Comparison of ENCODE assay signal across 8 cellular contexts in genomic region chr2:206392118-206392517, GRCh38.
A peak's percentile ranks its signal among the peaks of the same experiment; 100 is the strongest.
DNase-seq lines count a peak whose midpoint lies in the region; ATAC-seq and TF ChIP-seq lines count a peak whose summit lies in the region.

No MANE protein-coding gene starts in this region.

- H3K9me3 ChIP-seq in SU-DHL-6 (ENCODE audit: insufficient read depth, low read length), result no peaks in the 10 kb centered on the region; the same call in 1 of the 2 replicates

- H3K36me3 ChIP-seq in SU-DHL-6 (ENCODE audit: low read length), result no peaks in the 10 kb centered on the region

- no peak overlapping the region for H3K9ac ChIP-seq in SU-DHL-6 (ENCODE audit: low read length)

- H3K9me2 ChIP-seq in SU-DHL-6 (replicated peaks; ENCODE audit: insufficient read depth, low read length), result no peaks in the 10 kb centered on the region

- no peak overlapping the region for H3K4me2 ChIP-seq in SU-DHL-6 (ENCODE audit: low read depth, low read length, poor library complexity, severe bottlenecking)

- peak; percentile 18 for DNase-seq in 8988T
- peak; percentile 64 for DNase-seq in ELR (ENCODE audit: low read depth)
- DNase-seq in HS-5 (ENCODE audit: low read depth), result peak; percentile 45
- peak; percentile 38 for DNase-seq in fibroblast of peridontal ligament (ENCODE audit: extremely low read depth)
- peak; percentile 48 for DNase-seq in stimulated activated CD8-positive, alpha-beta memory T cell treated with anti-CD3 and anti-CD28 coated beads, Interleukin-4, amount 100 ng/mL, for 48 hours
- no peak for DNase-seq in activated CD4-positive, CD25-positive, alpha-beta regulatory T cell (lab: John Stamatoyannopoulos, UW)

- no peaks in the 10 kb centered on the region for H4K20me1 ChIP-seq in SU-DHL-6 (ENCODE audit: low read depth, low read length)

- no peaks in the 10 kb centered on the region for H3K27me3 ChIP-seq in SU-DHL-6 (ENCODE audit: low read length)

- H2AFZ ChIP-seq in SU-DHL-6 (ENCODE audit: low read depth, low read length, severe bottlenecking), result no peak overlapping the region

- no peak overlapping the region for H3K27ac ChIP-seq in SU-DHL-6 (ENCODE audit: low read depth, low read length)

- H3K79me2 ChIP-seq in SU-DHL-6 (ENCODE audit: insufficient read depth, low read length), result no peaks in the 10 kb centered on the region

- no peak overlapping the region for H3K4me3 ChIP-seq in SU-DHL-6 (ENCODE audit: insufficient read depth, low read length, poor library complexity, severe bottlenecking)

- peak; percentile 65 for TF ChIP-seq CTCF in SU-DHL-6 (IDR thresholded peaks at IDR 0.05; ENCODE audit: insufficient read depth, low read length, poor library complexity, severe bottlenecking)

- no peaks in the 10 kb centered on the region for H3F3A ChIP-seq in SU-DHL-6 (ENCODE audit: insufficient read depth)

- peak; percentile 96 for ATAC-seq in GM21737 (IDR thresholded peaks at IDR 0.05; ENCODE audit: unreplicated experiment)

Comparison
In these comparisons a context has a peak if more than half of its experiments do, and no peak if none do; other contexts are left out.
1. DNase-seq: peak in 8988T (single experiment), ELR (single experiment), HS-5 (single experiment), fibroblast of peridontal ligament (single experiment) and stimulated activated CD8-positive, alpha-beta memory T cell treated with anti-CD3 and anti-CD28 coated beads, Interleukin-4, amount 100 ng/mL, for 48 hours (single experiment); none in activated CD4-positive, CD25-positive, alpha-beta regulatory T cell (0 of 4).